Comparison of ENCODE assay signal across 7 cellular contexts in the genomic region with DNA sequence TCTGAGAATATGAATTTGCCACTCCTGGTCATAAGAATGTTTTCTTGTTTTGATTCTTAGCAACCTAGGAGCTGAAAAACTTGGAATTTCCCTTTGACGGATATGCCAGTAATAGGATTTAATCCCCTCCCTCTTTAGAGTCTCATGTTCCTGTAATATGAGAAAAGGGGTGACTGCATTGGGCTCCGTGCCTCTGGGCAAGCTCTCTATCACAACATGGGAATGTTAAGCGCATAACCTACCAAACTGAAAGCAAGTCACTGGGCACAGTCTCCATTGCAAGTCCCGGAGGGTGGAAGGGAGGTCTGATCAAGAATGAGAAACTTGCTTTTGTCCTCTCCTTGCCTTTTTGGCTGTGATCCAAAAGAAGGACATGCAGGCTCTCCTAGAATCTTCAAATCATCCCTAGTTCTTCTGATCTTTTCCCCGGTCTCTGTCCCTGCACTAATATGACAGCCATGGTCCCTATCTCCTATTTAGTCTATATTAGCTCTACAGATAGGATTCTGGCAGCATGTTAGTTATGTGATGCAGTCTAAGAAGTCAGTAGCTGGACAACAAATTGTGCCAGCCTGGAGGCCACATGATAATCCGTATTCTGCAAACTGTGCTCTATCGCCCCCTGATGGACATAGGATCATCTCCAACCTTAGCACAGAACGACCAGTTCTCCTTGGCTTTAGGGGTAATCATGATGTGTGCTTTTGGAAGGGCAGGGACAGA. TPM values are rescaled to one million over a fixed set of nuclear protein-coding genes. Genes with fewer than 3 reads are reported as not detected.
DNase-seq lines count a peak whose midpoint lies in the region; ATAC-seq, FAIRE-seq and TF ChIP-seq lines count a peak whose summit lies in the region.

No MANE protein-coding gene starts in this region.

- FAIRE-seq in astrocyte (lab: Jason Lieb, UNC) (peak; percentile 65), kidney (lab: Jason Lieb, UNC) (no peak)

- no peaks in the 10 kb centered on the region for H3K9me3 Mint-ChIP-seq in astrocyte (ENCODE audit: unreplicated experiment)

- no peak overlapping the region for H3K4me3 Mint-ChIP-seq in astrocyte (ENCODE audit: unreplicated experiment)

- H3K4me3 ChIP-seq in GM06990 (replicated peaks; ENCODE audit: low read depth, low read length) (no peak overlapping the region), OCI-LY3 (ENCODE audit: low read length) (no peak overlapping the region), astrocyte (ENCODE audit: insufficient read depth, low read depth, low read length) (no peak overlapping the region), kidney (ENCODE audit: low read length in 2 of 2) (no peak overlapping the region)

- H3K36me3 ChIP-seq in GM06990 (ENCODE audit: control insufficient read depth, insufficient read depth, low read length) (no peaks in the 10 kb centered on the region), OCI-LY3 (replicated peaks; ENCODE audit: low read depth, low read length) (no peaks in the 10 kb centered on the region), astrocyte (ENCODE audit: insufficient read depth, low read length) (no peaks in the 10 kb centered on the region), kidney (ENCODE audit: control insufficient read depth in 1 of 2, insufficient read depth in 2 of 2, low read length in 2 of 2) (no peaks in the 10 kb centered on the region)

- DNase-seq in GM06990 (ENCODE audit: extremely low read depth, insufficient read length) = no peak
- peak; percentile 7 for DNase-seq in astrocyte (ENCODE audit: low read depth)
- no peak for DNase-seq in kidney
- peak; percentile 8 for DNase-seq in stimulated activated CD8-positive, alpha-beta memory T cell treated with anti-CD3 and anti-CD28 coated beads, Interleukin-4, amount 100 ng/mL, for 24 hours (ENCODE audit: low read depth)

- no peak overlapping the region for H3K27ac Mint-ChIP-seq in astrocyte (ENCODE audit: unreplicated experiment)

- no peaks in the 10 kb centered on the region for H3K36me3 Mint-ChIP-seq in astrocyte (ENCODE audit: low read depth, unreplicated experiment)

- ATAC-seq in GM21447 (IDR thresholded peaks at IDR 0.05; ENCODE audit: unreplicated experiment) (peak; percentile 80), HG03575 (IDR thresholded peaks at IDR 0.05; ENCODE audit: extremely low read depth, insufficient number of reproducible peaks, low FRiP score, unreplicated experiment) (peak; percentile 48)

- H3K27ac ChIP-seq in OCI-LY3 (ENCODE audit: low read length) (no peak overlapping the region), astrocyte (ENCODE audit: low read depth, low read length) (no peak overlapping the region), kidney (ENCODE audit: low read depth in 2 of 2, low read length in 2 of 2) (no peak overlapping the region)

- peaks cover 4% of the 10 kb centered on the region for H3K4me1 Mint-ChIP-seq in astrocyte (ENCODE audit: low read depth, unreplicated experiment)

- H3K27me3 ChIP-seq in GM06990 (replicated peaks; ENCODE audit: control insufficient read depth, insufficient read depth, low read length) (peaks cover 1% of the 10 kb centered on the region), OCI-LY3 (ENCODE audit: low read depth, low read length) (peaks cover 7% of the 10 kb centered on the region; the same call in 1 of the 2 replicates), astrocyte (ENCODE audit: insufficient read depth, low read length) (no peaks in the 10 kb centered on the region)

- H3K9me3 ChIP-seq in OCI-LY3 (ENCODE audit: insufficient read depth, low read length) = no peaks in the 10 kb centered on the region
- no peaks in the 10 kb centered on the region for H3K9me3 ChIP-seq in astrocyte (ENCODE audit: insufficient read depth, low read depth, low read length)
- H3K9me3 ChIP-seq in kidney (ENCODE audit: control insufficient read depth in 1 of 2, low read length in 2 of 2) = no peaks in the 10 kb centered on the region

- intact Hi-C loops in kidney (cut with DNase I) = no loop called here

- H4K20me1 ChIP-seq in OCI-LY3 (ENCODE audit: insufficient read depth, low read length) = no peaks in the 10 kb centered on the region
- no peaks in the 10 kb centered on the region for H4K20me1 ChIP-seq in astrocyte (ENCODE audit: insufficient read depth, low read length)

- peak; percentile 82 for TF ChIP-seq CTCF in GM06990 (IDR thresholded peaks at IDR 0.05; ENCODE audit: insufficient read depth, low read length, poor library complexity, severe bottlenecking)
- peak; percentile 89 for TF ChIP-seq CTCF in OCI-LY3 (IDR thresholded peaks at IDR 0.05; ENCODE audit: low read depth, low read length)
- TF ChIP-seq CTCF in astrocyte (IDR thresholded peaks at IDR 0.05; ENCODE audit: insufficient read depth, low read depth, low read length) = peak; percentile 71
- TF ChIP-seq CTCF in kidney (IDR thresholded peaks at IDR 0.05; ENCODE audit: borderline replicate concordance, extremely low read depth, insufficient read depth) = peak; percentile 50

- H3K4me1 ChIP-seq in OCI-LY3 (ENCODE audit: low read length) (peaks cover 24% of the 10 kb centered on the region), astrocyte (ENCODE audit: insufficient read depth, low read length) (no peaks in the 10 kb centered on the region), kidney (ENCODE audit: control insufficient read depth in 1 of 2, insufficient read depth in 1 of 2, low read depth in 1 of 2, low read length in 2 of 2) (no peaks in the 10 kb centered on the region)

- no peak overlapping the region for H3K9ac ChIP-seq in OCI-LY3 (ENCODE audit: low read length)
- no peak overlapping the region for H3K9ac ChIP-seq in astrocyte (ENCODE audit: low read length)
- H3K9ac ChIP-seq in kidney (ENCODE audit: low read length in 2 of 2) = no peak overlapping the region

- peak overlapping the region; percentile 2; the same call in 1 of the 2 replicates for H3K4me2 ChIP-seq in OCI-LY3 (ENCODE audit: low read length)
- no peak overlapping the region for H3K4me2 ChIP-seq in astrocyte (ENCODE audit: low read length)

- no peaks in the 10 kb centered on the region for H3K79me2 ChIP-seq in OCI-LY3 (ENCODE audit: low read length)
- no peaks in the 10 kb centered on the region for H3K79me2 ChIP-seq in astrocyte (ENCODE audit: insufficient read depth, low read length)

- H2AFZ ChIP-seq in OCI-LY3 (ENCODE audit: low read depth, low read length) (no peak overlapping the region), astrocyte (ENCODE audit: low read depth, low read length) (no peak overlapping the region)

- H3K27me3 Mint-ChIP-seq in astrocyte (ENCODE audit: low read depth, unreplicated experiment) = no peaks in the 10 kb centered on the region

RNA-seq across cellular contexts. Expression of a gene that starts 11.7 kb away (rescaled TPM):
- not detected in 2 replicates for total RNA-seq in astrocyte
- not detected for total RNA-seq in kidney
- polyA plus RNA-seq in kidney (ENCODE audit: insufficient read depth, low read depth, low replicate concordance) = not detected

RNA-seq across cellular contexts. Expression of a gene that starts 46.0 kb away (rescaled TPM):
- not detected in 2 replicates for total RNA-seq in astrocyte
- total RNA-seq in kidney = not detected
- not detected for polyA plus RNA-seq in kidney (ENCODE audit: insufficient read depth, low read depth, low replicate concordance)

Comparison
In these comparisons a context has a peak if more than half of its experiments do, and no peak if none do; other contexts are left out.
1. DNase-seq: peak in astrocyte (single experiment) and stimulated activated CD8-positive, alpha-beta memory T cell treated with anti-CD3 and anti-CD28 coated beads, Interleukin-4, amount 100 ng/mL, for 24 hours (single experiment); none in GM06990 (single experiment) and kidney (single experiment).
2. Peak in every context shown above with its lines, with median percentiles within 50 percentile points of each other: CTCF ChIP-seq.